Comparison of ENCODE assay signal across 8 cellular contexts in the genomic region with DNA sequence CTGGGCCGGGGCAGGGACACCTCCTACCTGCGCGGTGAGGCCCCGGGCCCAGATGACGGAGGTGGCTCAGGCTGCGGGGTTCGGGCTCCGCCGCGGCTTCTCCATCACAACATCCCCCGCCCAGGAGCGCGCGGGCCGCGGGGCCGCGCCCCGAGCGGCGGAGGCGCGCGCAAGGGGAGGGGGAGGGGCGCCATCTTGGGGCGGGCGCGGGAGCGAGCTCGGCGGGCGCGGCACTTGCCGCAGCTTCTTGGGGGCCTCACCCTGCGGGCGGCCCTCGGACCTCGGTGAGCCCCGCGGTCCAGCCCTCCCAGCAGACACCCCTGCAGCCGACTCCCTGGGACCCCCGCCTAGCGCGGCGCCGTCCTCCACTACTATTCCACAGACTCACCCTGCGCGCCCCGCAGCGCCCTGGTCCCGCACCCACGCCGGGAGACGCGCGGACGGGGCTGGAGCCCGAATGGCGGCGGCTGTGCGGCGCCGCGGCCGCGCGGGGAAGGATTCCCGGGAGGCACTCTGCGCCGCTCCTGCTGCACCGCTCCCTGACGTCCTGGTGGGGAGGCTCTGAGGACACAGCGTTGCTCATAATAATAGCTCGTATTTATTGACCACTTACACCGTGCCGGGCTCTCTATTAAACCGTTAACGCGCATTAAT. TPM values are rescaled to one million over a fixed set of nuclear protein-coding genes. Genes with fewer than 3 reads are reported as not detected.
A peak's percentile ranks its signal among the peaks of the same experiment; 100 is the strongest.
DNase-seq lines count a peak whose midpoint lies in the region; ATAC-seq and TF ChIP-seq lines count a peak whose summit lies in the region.

APBB1 (minus strand) TSS at position 137 of the 654 bp plus-strand sequence. CDS start 7,747 bp downstream, outside the sequence.

- peak; percentile 19; the same call in 1 of the 2 replicates for TF ChIP-seq CTCF in SK-N-SH (IDR thresholded peaks at IDR 0.05)
- TF ChIP-seq CTCF in osteocyte (IDR thresholded peaks at IDR 0.05): peak; percentile 8

- H3K27me3 Mint-ChIP-seq in activated naive CD8-positive, alpha-beta T cell treated with anti-CD3 and anti-CD28 coated beads, Interleukin-2, amount 10 ng/mL, durations not matched to agents 7 days and 5 days: peaks cover 32% of the 10 kb centered on the region
- H3K27me3 Mint-ChIP-seq in osteocyte (ENCODE audit: unreplicated experiment): peaks cover 22% of the 10 kb centered on the region

- H3F3A ChIP-seq in SK-N-SH (replicated peaks; ENCODE audit: insufficient read depth): no peaks in the 10 kb centered on the region

- peak within 1 kb of the TSS; percentile 93 for H2AFZ ChIP-seq in SK-N-SH (ENCODE audit: low read depth)

- CTCF ChIA-PET in SK-N-SH (lab: Yijun Ruan, JAX): interaction anchor here (0.8 to 4.1 kb wide), 10 partner anchors 13 to 287 kb away, joined by 3 to 14 read pairs (median 8); no protein-coding TSS in a partner anchor

- peak within 1 kb of the TSS in 1 of 2 experiments; percentile 80; a peak in 2 of 4 replicates for H3K27ac ChIP-seq in SK-N-SH (ENCODE audit: low read depth in 2 of 2, low read length in 1 of 2)
- peak within 1 kb of the TSS; percentile 90 for H3K27ac ChIP-seq in thymus (ENCODE audit: low read depth)

- TF ChIP-seq EP300 in SK-N-SH (IDR thresholded peaks at IDR 0.05; ENCODE audit: borderline replicate concordance in 1 of 2, low read depth in 1 of 2, low read length in 1 of 2): no peak

- POLR2A ChIA-PET in SK-N-SH (lab: Yijun Ruan, JAX): interaction anchor here (0.6 to 1.8 kb wide), 21 partner anchors 7 to 227 kb away, joined by 3 to 9 read pairs (median 4); partner anchors contain the start of genes HPX, SMPD1, TAF10 and TRIM3
- POLR2A ChIA-PET in activated naive CD8-positive, alpha-beta T cell treated with anti-CD3 and anti-CD28 coated beads, Interleukin-2, amount 10 ng/mL, durations not matched to agents 7 days and 5 days (lab: Charles Lee): interaction anchor here (0.5 to 8.5 kb wide), 15 partner anchors 9 to 71 kb away, joined by 3 to 116 read pairs (median 3); partner anchors contain the start of genes ARFIP2, HPX, SMPD1 and TIMM10B

- no peaks in the 10 kb centered on the region for H4K20me1 ChIP-seq in SK-N-SH (ENCODE audit: insufficient read depth)

- H3K36me3 Mint-ChIP-seq in activated naive CD8-positive, alpha-beta T cell treated with anti-CD3 and anti-CD28 coated beads, Interleukin-2, amount 10 ng/mL, durations not matched to agents 7 days and 5 days: peaks cover 3% of the 10 kb centered on the region
- H3K36me3 Mint-ChIP-seq in osteocyte (ENCODE audit: unreplicated experiment): no peaks in the 10 kb centered on the region

- H3K4me3 ChIP-seq in SK-N-SH (ENCODE audit: low read depth in 2 of 2, low read length in 1 of 2): peak within 1 kb of the TSS; percentile 74 to 77
- H3K4me3 ChIP-seq in thymus (ENCODE audit: low read length): peak within 1 kb of the TSS; percentile 97

- peak within 1 kb of the TSS; percentile 76 for H3K4me3 Mint-ChIP-seq in activated naive CD8-positive, alpha-beta T cell treated with anti-CD3 and anti-CD28 coated beads, Interleukin-2, amount 10 ng/mL, durations not matched to agents 7 days and 5 days
- peak within 1 kb of the TSS; percentile 75 for H3K4me3 Mint-ChIP-seq in osteocyte (ENCODE audit: unreplicated experiment)

- 2% methylated on average over 14 of the region's 79 CpGs for WGBS in SK-N-SH (ENCODE audit: low lambda C conversion rate)
- WGBS in thymus: under 1% methylated on average over 79 of the region's 79 CpGs

- intact Hi-C loops in Right ventricle myocardium inferior (cut with DNase I): loop anchor here (1.0 to 5.0 kb wide), 2 partner anchors 29 to 42 kb away; partner anchors contain the start of gene SMPD1

- H3K79me2 ChIP-seq in SK-N-SH (ENCODE audit: insufficient read depth): 0 out of 2 replicates have a peak, but pooled peaks cover 5% of the 10 kb centered on the region

- H3K4me1 ChIP-seq in SK-N-SH (ENCODE audit: control insufficient read depth in 1 of 2, insufficient read depth in 2 of 2, low read depth in 1 of 2, low read length in 1 of 2) (peaks cover 0 to 11% of the 10 kb centered on the region in 2 experiments; a peak in 1 of 4 replicates), thymus (ENCODE audit: control insufficient read depth, insufficient read depth, low read length) (peaks cover 36% of the 10 kb centered on the region)

- H3K36me3 ChIP-seq in SK-N-SH (replicated peaks in 1 of 2; ENCODE audit: control insufficient read depth in 1 of 2, insufficient read depth in 2 of 2, low read length in 1 of 2) (no peaks in the 10 kb centered on the region), thymus (ENCODE audit: control insufficient read depth, insufficient read depth) (no peaks in the 10 kb centered on the region)

- no peaks in the 10 kb centered on the region for H3K9me3 ChIP-seq in SK-N-SH
- no peaks in the 10 kb centered on the region for H3K9me3 ChIP-seq in thymus (ENCODE audit: control insufficient read depth)

- ATAC-seq in HG03520 (IDR thresholded peaks at IDR 0.05; ENCODE audit: unreplicated experiment) (peak; percentile 46), Right ventricle myocardium inferior (peak; percentile 94)
- ATAC-seq in activated naive CD8-positive, alpha-beta T cell treated with anti-CD3 and anti-CD28 coated beads, Interleukin-2, amount 10 ng/mL, durations not matched to agents 7 days and 5 days (ENCODE audit: low read depth): peak; percentile 64

- peak; percentile 6; the same call in 1 of the 2 replicates for TF ChIP-seq RAD21 in SK-N-SH (IDR thresholded peaks at IDR 0.05; ENCODE audit: low read length)

- H3K4me2 ChIP-seq in SK-N-SH: peak within 1 kb of the TSS; percentile 82

- H3K27me3 ChIP-seq in SK-N-SH (ENCODE audit: insufficient read depth) (no peaks in the 10 kb centered on the region), thymus (ENCODE audit: control insufficient read depth, insufficient read depth) (peaks cover 9% of the 10 kb centered on the region)

- DNase-seq in NCI-H2081 (lab: John Stamatoyannopoulos, UW) (peak; percentile 49 to 56), NCI-H2081 treated with DMSO at 0.1 percent for 48 hours (lab: John Stamatoyannopoulos, UW) (no peak), SK-N-SH (peak; percentile 96), Right ventricle myocardium inferior (ENCODE audit: missing footprints) (peak; percentile 77), osteocyte (ENCODE audit: extremely low spot score, unreplicated experiment) (no peak)
- peak; percentile 87 for DNase-seq in activated naive CD8-positive, alpha-beta T cell treated with anti-CD3 and anti-CD28 coated beads, Interleukin-2, amount 10 ng/mL, durations not matched to agents 7 days and 5 days

- H3K9ac ChIP-seq in SK-N-SH: peak within 1 kb of the TSS; percentile 78

- peaks cover 4% of the 10 kb centered on the region for H3K9me3 Mint-ChIP-seq in activated naive CD8-positive, alpha-beta T cell treated with anti-CD3 and anti-CD28 coated beads, Interleukin-2, amount 10 ng/mL, durations not matched to agents 7 days and 5 days
- H3K9me3 Mint-ChIP-seq in osteocyte (ENCODE audit: unreplicated experiment): no peaks in the 10 kb centered on the region

- peak within 1 kb of the TSS; percentile 43 for H3K27ac Mint-ChIP-seq in activated naive CD8-positive, alpha-beta T cell treated with anti-CD3 and anti-CD28 coated beads, Interleukin-2, amount 10 ng/mL, durations not matched to agents 7 days and 5 days
- H3K27ac Mint-ChIP-seq in osteocyte (ENCODE audit: unreplicated experiment): peak within 1 kb of the TSS; percentile 13

- peaks cover 7% of the 10 kb centered on the region for H3K4me1 Mint-ChIP-seq in activated naive CD8-positive, alpha-beta T cell treated with anti-CD3 and anti-CD28 coated beads, Interleukin-2, amount 10 ng/mL, durations not matched to agents 7 days and 5 days
- H3K4me1 Mint-ChIP-seq in osteocyte (ENCODE audit: unreplicated experiment): peaks cover 10% of the 10 kb centered on the region

- no peaks in the 10 kb centered on the region for H3K9me2 ChIP-seq in SK-N-SH

TF ChIP-seq in SK-N-SH, 30 proteins besides CTCF, POLR2A, EP300 and RAD21 (continues in another document):
- TF ChIP-seq PBX3 (IDR thresholded peaks at IDR 0.05): no peak
- TF ChIP-seq ZBTB33 (IDR thresholded peaks at IDR 0.05; ENCODE audit: borderline replicate concordance, low read depth): no peak
- no peak for TF ChIP-seq USF2 (IDR thresholded peaks at IDR 0.05; ENCODE audit: borderline replicate concordance, low read depth, low read length)

RNA-seq across cellular contexts. Expression of gene APBB1, which starts in this region (rescaled TPM):
- polyA plus RNA-seq in SK-N-SH (2012; rRNA removed) (32.9 and 35.9 TPM in 2 replicates), thymus (70.6 TPM)
- 15.9 and 26.3 TPM in 2 replicates for polyA plus RNA-seq in SK-N-SH (2012; cell fraction: cytosol; rRNA removed)
- polyA plus RNA-seq in SK-N-SH (2012; cell fraction: nucleus; rRNA removed): 49.9 and 56.0 TPM in 2 replicates
- 10 to 100 TPM; 64.0 to 69.2 TPM for total RNA-seq in activated naive CD8-positive, alpha-beta T cell treated with anti-CD3 and anti-CD28 coated beads, Interleukin-2, amount 10 ng/mL, durations not matched to agents 7 days and 5 days
- total RNA-seq in Right ventricle myocardium inferior (85.5 TPM), osteocyte (52.5 and 57.7 TPM in 2 replicates)

Comparison
In these comparisons a context has a peak if more than half of its experiments do, and no peak if none do; other contexts are left out.
1. DNase-seq: peak in NCI-H2081 (2 of 2), SK-N-SH (single experiment), activated naive CD8-positive, alpha-beta T cell treated with anti-CD3 and anti-CD28 coated beads, Interleukin-2, amount 10 ng/mL, durations not matched to agents 7 days and 5 days (single experiment) and Right ventricle myocardium inferior (single experiment); none in NCI-H2081 treated with DMSO at 0.1 percent for 48 hours (single experiment) and osteocyte (single experiment).
2. Peak in every context shown above with its lines, with median percentiles within 50 percentile points of each other: ATAC-seq.